ENCODE assay signal across 24 cellular contexts in genomic region chr1:143694085-143694484, GRCh38.
"Had no signal": no experiment of that assay in that cellular context is flagged by ENCODE, and none has a peak within 500 bp of the region (broad histone marks: within the 10 kb centered on the region; RNA-seq: fewer than 3 reads in every experiment).

No MANE protein-coding gene starts in this region.

- ATAC-seq: natural killer cell; pancreas; psoas muscle; right cardiac atrium; right lobe of liver; stimulated activated effector memory CD8-positive, alpha-beta T cell treated with anti-CD3 and anti-CD28 coated beads, Interleukin-12 subunit alpha, Interleukin-12 subunit beta, amount 100 ng/mL, for 72 hours; stimulated activated naive B cell treated with anti-CD40 and anti-IgM and Interleukin-4, amounts not matched to agents 10 μg/mL and 1 μg/mL and 100 μg/mL, for 72 hours had no signal

- H3K4me1 ChIP-seq: neural progenitor cell, pancreas, psoas muscle, right lobe of liver, sigmoid colon, stomach, thyroid gland, tibial nerve, upper lobe of left lung, vagina had no signal

- H3K4me2 ChIP-seq: neural progenitor cell had no signal

- H3K27ac ChIP-seq: neural progenitor cell, pancreas, psoas muscle, right lobe of liver, sigmoid colon, stomach, thoracic aorta, thyroid gland, tibial nerve, upper lobe of left lung, vagina had no signal

- H2AFZ ChIP-seq: neural progenitor cell had no signal

- DNase-seq: natural killer cell; occipital lobe; pancreas; psoas muscle; right cardiac atrium; right lobe of liver; sigmoid colon; small intestine; stimulated activated CD4-positive, alpha-beta T cell treated with anti-CD3 and anti-CD28 coated beads, Interleukin-15, amount 100 ng/mL, for 24 hours; stimulated activated CD4-positive, alpha-beta T cell treated with anti-CD3 and anti-CD28 coated beads, Interleukin-2, amount 100 ng/mL, for 24 hours; stimulated activated CD4-positive, alpha-beta T cell treated with anti-CD3 and anti-CD28 coated beads, Interleukin-2, amount 100 ng/mL, for 48 hours; stimulated activated CD4-positive, alpha-beta T cell treated with anti-CD3 and anti-CD28 coated beads, Interleukin-4, amount 100 ng/mL, for 24 hours; stimulated activated naive B cell treated with anti-CD40 and anti-IgM and Interleukin-4, amounts not matched to agents 10 μg/mL and 1 μg/mL and 100 μg/mL, for 72 hours; stimulated activated naive CD4-positive, alpha-beta T cell treated with Interleukin-2 at 50 U/mL for 16 hours; stomach; thyroid gland; trophoblast cell; upper lobe of left lung had no signal

- H3K36me3 ChIP-seq: neural progenitor cell, pancreas, right lobe of liver, sigmoid colon, stomach, thoracic aorta, thyroid gland, tibial nerve, upper lobe of left lung, vagina had no signal

- FAIRE-seq: pancreas, small intestine, urothelium cell line had no signal

- H3K9me3 ChIP-seq: pancreas, psoas muscle, right lobe of liver, sigmoid colon, thoracic aorta, thyroid gland, tibial nerve, upper lobe of left lung, vagina had no signal

- H3K4me3 ChIP-seq: neural progenitor cell, pancreas, psoas muscle, right lobe of liver, sigmoid colon, stomach, thoracic aorta, thyroid gland, tibial nerve, upper lobe of left lung, vagina had no signal

- H3K27me3 ChIP-seq: neural progenitor cell, right lobe of liver, thyroid gland, vagina had no signal
